1 cellular context compared by ENCODE assay signal in genomic region chr1:116503535-116504307, GRCh38.
TF ChIP-seq lines count a peak whose summit lies in the region.

No MANE protein-coding gene starts in this region.

TF ChIP-seq in K562, 482 proteins besides CTCF, POLR2A, EP300 and RAD21 (continued from another document):
- TF ChIP-seq ARID4B (CRISPR knock-in tag; IDR thresholded peaks at IDR 0.05) (no peak), ESRRB (CRISPR knock-in tag; IDR thresholded peaks at IDR 0.05; ENCODE audit: borderline replicate concordance) (no peak), THRB (CRISPR knock-in tag; conservative IDR thresholded peaks at IDR 0.05) (0 out of 2 replicates have a peak, but pooled peaks have one; percentile 23), NRF1 (conservative IDR thresholded peaks at IDR 0.05 in 1 of 2, IDR thresholded peaks at IDR 0.05 in 1 of 2) (no peak), ZNF551 (CRISPR knock-in tag; IDR thresholded peaks at IDR 0.05) (no peak), CBFA2T3 (IDR thresholded peaks at IDR 0.05) (peak; percentile 95), ZNF184 (CRISPR knock-in tag; IDR thresholded peaks at IDR 0.05) (no peak), HSF4 (CRISPR knock-in tag; IDR thresholded peaks at IDR 0.05; ENCODE audit: borderline replicate concordance) (peak; percentile 31; the same call in 1 of the 2 replicates), ZNF395 (CRISPR knock-in tag; IDR thresholded peaks at IDR 0.05) (no peak), ZNF133 (CRISPR knock-in tag; IDR thresholded peaks at IDR 0.05) (no peak), ZNF830 (CRISPR knock-in tag; IDR thresholded peaks at IDR 0.05) (no peak), KAT7 (CRISPR knock-in tag; IDR thresholded peaks at IDR 0.05; ENCODE audit: borderline replicate concordance) (no peak), ELF2 (CRISPR knock-in tag; IDR thresholded peaks at IDR 0.05) (no peak), BMI1 (IDR thresholded peaks at IDR 0.05; ENCODE audit: low read length) (no peak), XRCC5 (IDR thresholded peaks at IDR 0.05; ENCODE audit: low read depth, low read length) (0 out of 2 replicates have a peak, but pooled peaks have one; percentile 32), FIP1L1 (IDR thresholded peaks at IDR 0.05; ENCODE audit: low read depth, low read length, poor library complexity, severe bottlenecking) (no peak), ZNF282 (CRISPR knock-in tag; IDR thresholded peaks at IDR 0.05) (no peak), SMAD4 (CRISPR knock-in tag; conservative IDR thresholded peaks at IDR 0.05) (no peak; the same call in 1 of the 2 replicates), CTBP1 (IDR thresholded peaks at IDR 0.05; ENCODE audit: borderline replicate concordance) (peak; percentile 67; the same call in 1 of the 2 replicates), ATF6 (CRISPR knock-in tag; IDR thresholded peaks at IDR 0.05) (no peak), ELK1 (CRISPR knock-in tag; IDR thresholded peaks at IDR 0.05) (no peak), SIN3A (IDR thresholded peaks at IDR 0.05; ENCODE audit: borderline replicate concordance in 2 of 2, control insufficient read depth in 1 of 2, low read depth in 2 of 2, low read length in 2 of 2) (no peak), ZNF609 (CRISPR knock-in tag; IDR thresholded peaks at IDR 0.05; ENCODE audit: borderline replicate concordance) (no peak), PREB (CRISPR knock-in tag; IDR thresholded peaks at IDR 0.05) (no peak), TCF3 (CRISPR knock-in tag; IDR thresholded peaks at IDR 0.05) (peak; percentile 93), SP2 (IDR thresholded peaks at IDR 0.05; ENCODE audit: extremely low read depth, low read depth, low read length, poor library complexity, severe bottlenecking) (no peak), TSHZ1 (CRISPR knock-in tag; IDR thresholded peaks at IDR 0.05) (no peak), NR3C1 (CRISPR knock-in tag; IDR thresholded peaks at IDR 0.05) (no peak), CBX3 (IDR thresholded peaks at IDR 0.05; ENCODE audit: borderline replicate concordance in 1 of 2, low read length in 2 of 2) (peak in 1 of 2 experiments; percentile 84; a peak in 1 of 3 replicates), NR1H2 (CRISPR knock-in tag; IDR thresholded peaks at IDR 0.05) (0 out of 2 replicates have a peak, but pooled peaks have one; percentile 14), RB1 (IDR thresholded peaks at IDR 0.05; ENCODE audit: low read depth) (peak; percentile 42; the same call in 1 of the 2 replicates), ZSCAN29 (IDR thresholded peaks at IDR 0.05) (no peak)
